Comparison of ENCODE assay signal across 28 cellular contexts in genomic region chr14:31006703-31007102, GRCh38.
"Had no signal": no experiment of that assay in that cellular context is flagged by ENCODE, and none has a peak within 500 bp of the region (broad histone marks: within the 10 kb centered on the region; RNA-seq: fewer than 3 reads in every experiment).

No MANE protein-coding gene starts in this region.

- H3K27ac ChIP-seq: adrenal gland, body of pancreas, coronary artery, dorsolateral prefrontal cortex, gastroesophageal sphincter, hepatocyte, left ventricle myocardium inferior, pancreas, prostate gland, sigmoid colon, SJSA1, tibial nerve had no signal

- DNase-seq: activated CD4-positive, alpha-beta T cell treated with anti-CD3 and anti-CD28 coated beads, Interleukin-2, amount 50 U/mL, for 1 hour; activated T-cell treated with anti-CD3 and anti-CD28 coated beads for 4 hours; adrenal gland; aorta; body of pancreas; cerebellar nuclear complex; dorsolateral prefrontal cortex; effector memory CD4-positive, alpha-beta T cell; erythroblast; islet precursor cell; left ventricle myocardium inferior; mucosa of descending colon; pancreas; retina; sigmoid colon; small intestine; stimulated activated CD4-positive, alpha-beta T cell treated with anti-CD3 and anti-CD28 coated beads, Interleukin-4, amount 100 ng/mL, for 24 hours; stimulated activated naive B cell treated with anti-CD40 and anti-IgM and Interleukin-4, amounts not matched to agents 10 μg/mL and 1 μg/mL and 100 μg/mL, for 72 hours; T-helper 1 cell had no signal

- H3K4me3 Mint-ChIP-seq: stimulated activated naive B cell treated with anti-CD40 and anti-IgM and Interleukin-4, amounts not matched to agents 10 μg/mL and 1 μg/mL and 100 μg/mL, for 72 hours had no signal

- H3K4me2 ChIP-seq: hepatocyte had no signal

- H3K27ac Mint-ChIP-seq: activated T-helper 2 cell treated with anti-CD3 and anti-CD28 coated beads, Interferon-gamma antibody, Interleukin-2, Interleukin-4, amounts not matched to agents 10 μg/mL and 5 μg/mL and 100 μg/mL, durations not matched to agents 14 hours and 24 hours and 36 hours; stimulated activated naive B cell treated with anti-CD40 and anti-IgM and Interleukin-4, amounts not matched to agents 10 μg/mL and 1 μg/mL and 100 μg/mL, for 72 hours had no signal

- H2AFZ ChIP-seq: hepatocyte had no signal

- H3K36me3 ChIP-seq: adrenal gland, prostate gland had no signal

- H3K9me3 ChIP-seq: adrenal gland, body of pancreas, gastroesophageal sphincter, left ventricle myocardium inferior, mucosa of descending colon, pancreas, prostate gland, sigmoid colon, SJSA1, tibial nerve had no signal

- H3K27me3 Mint-ChIP-seq: stimulated activated naive B cell treated with anti-CD40 and anti-IgM and Interleukin-4, amounts not matched to agents 10 μg/mL and 1 μg/mL and 100 μg/mL, for 72 hours had no signal

- H3K4me3 ChIP-seq: adrenal gland, body of pancreas, coronary artery, dorsolateral prefrontal cortex, gastroesophageal sphincter, hepatocyte, left ventricle myocardium inferior, lung, mucosa of descending colon, pancreas, prostate gland, sigmoid colon, SJSA1, tibial nerve had no signal

- ATAC-seq: activated naive CD4-positive, alpha-beta T cell treated with anti-CD3 and anti-CD28 coated beads, Interleukin-2, amount 50 U/mL, for 72 hours; body of pancreas; gastroesophageal sphincter; mucosa of descending colon; pancreas; stimulated activated naive B cell treated with anti-CD40 and anti-IgM and Interleukin-4, amounts not matched to agents 10 μg/mL and 1 μg/mL and 100 μg/mL, for 72 hours had no signal

- H3K27me3 ChIP-seq: adrenal gland, body of pancreas, dorsolateral prefrontal cortex, gastroesophageal sphincter, hepatocyte, pancreas, sigmoid colon, SJSA1, tibial nerve had no signal

- H3K4me1 ChIP-seq: adrenal gland, body of pancreas, pancreas, prostate gland, SJSA1, tibial nerve had no signal

- H3K9me3 Mint-ChIP-seq: activated naive CD4-positive, alpha-beta T cell treated with anti-CD3 and anti-CD28 coated beads, Interleukin-2, amount 50 U/mL, for 72 hours; activated T-helper 2 cell treated with anti-CD3 and anti-CD28 coated beads, Interferon-gamma antibody, Interleukin-2, Interleukin-4, amounts not matched to agents 10 μg/mL and 5 μg/mL and 100 μg/mL, durations not matched to agents 14 hours and 24 hours and 36 hours; stimulated activated naive B cell treated with anti-CD40 and anti-IgM and Interleukin-4, amounts not matched to agents 10 μg/mL and 1 μg/mL and 100 μg/mL, for 72 hours had no signal
